In the genomic region with DNA sequence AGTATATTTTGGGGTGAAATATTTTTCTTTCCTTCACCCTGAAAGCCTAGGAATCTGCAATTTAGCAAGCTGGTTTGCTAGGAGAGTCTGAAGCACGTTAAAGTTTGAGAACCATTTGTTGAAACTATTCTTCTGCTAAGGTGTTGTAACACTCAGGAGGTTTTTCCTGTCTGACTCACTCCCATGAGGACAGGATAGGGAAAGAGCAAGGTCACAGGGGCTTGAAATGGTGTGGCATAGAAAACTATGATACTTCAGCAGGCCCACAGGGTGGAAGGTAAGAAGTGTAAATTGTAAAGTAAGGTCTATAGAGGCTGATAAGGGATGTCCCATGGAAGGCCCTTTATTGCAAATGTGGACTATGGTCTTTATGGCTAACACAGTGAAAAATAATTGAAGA, we compare ENCODE assay signal across 1 cellular context.
TF ChIP-seq lines count a peak whose summit lies in the region.

No MANE protein-coding gene starts in this region.

TF ChIP-seq in H1, 55 proteins besides CTCF, POLR2A, EP300 and RAD21:
- no peak for TF ChIP-seq ZNF274 (IDR thresholded peaks at IDR 0.05; ENCODE audit: borderline replicate concordance, extremely low read depth, low read length)
- TF ChIP-seq SIRT6 (IDR thresholded peaks at IDR 0.05; ENCODE audit: low read length) = no peak
- TF ChIP-seq SUZ12 (IDR thresholded peaks at IDR 0.05; ENCODE audit: low read length) = no peak
- TF ChIP-seq BRCA1 (IDR thresholded peaks at IDR 0.05; ENCODE audit: low read depth, low read length) = no peak
- no peak for TF ChIP-seq NRF1 (IDR thresholded peaks at IDR 0.05; ENCODE audit: low read depth, low read length)
- no peak for TF ChIP-seq SRF (IDR thresholded peaks at IDR 0.05; ENCODE audit: low read depth, low read length)
- no peak for TF ChIP-seq POLR2AphosphoS5 (IDR thresholded peaks at IDR 0.05; ENCODE audit: low read depth, low read length)
- TF ChIP-seq KDM5A (IDR thresholded peaks at IDR 0.05; ENCODE audit: low read length) = no peak
- TF ChIP-seq, protein P1, sequence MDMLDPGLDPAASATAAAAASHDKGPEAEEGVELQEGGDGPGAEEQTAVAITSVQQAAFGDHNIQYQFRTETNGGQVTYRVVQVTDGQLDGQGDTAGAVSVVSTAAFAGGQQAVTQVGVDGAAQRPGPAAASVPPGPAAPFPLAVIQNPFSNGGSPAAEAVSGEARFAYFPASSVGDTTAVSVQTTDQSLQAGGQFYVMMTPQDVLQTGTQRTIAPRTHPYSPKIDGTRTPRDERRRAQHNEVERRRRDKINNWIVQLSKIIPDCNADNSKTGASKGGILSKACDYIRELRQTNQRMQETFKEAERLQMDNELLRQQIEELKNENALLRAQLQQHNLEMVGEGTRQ (IDR thresholded peaks at IDR 0.05; ENCODE audit: low read length) = no peak
- no peak for TF ChIP-seq EZH2 (IDR thresholded peaks at IDR 0.05; ENCODE audit: low read depth, low read length, severe bottlenecking)
- TF ChIP-seq KDM4A (IDR thresholded peaks at IDR 0.05; ENCODE audit: low read depth, low read length, severe bottlenecking) = no peak
- no peak for TF ChIP-seq RXRA (IDR thresholded peaks at IDR 0.05; ENCODE audit: insufficient read depth, low read depth, low read length)
- no peak for TF ChIP-seq FOSL1 (IDR thresholded peaks at IDR 0.05; ENCODE audit: insufficient read depth, low read depth, low read length)
- TF ChIP-seq SP4 (IDR thresholded peaks at IDR 0.05; ENCODE audit: low read length) = no peak
- TF ChIP-seq HDAC2 (IDR thresholded peaks at IDR 0.05; ENCODE audit: borderline replicate concordance in 1 of 2, low read depth in 2 of 2, low read length in 2 of 2) = no peak
